In the genomic region with DNA sequence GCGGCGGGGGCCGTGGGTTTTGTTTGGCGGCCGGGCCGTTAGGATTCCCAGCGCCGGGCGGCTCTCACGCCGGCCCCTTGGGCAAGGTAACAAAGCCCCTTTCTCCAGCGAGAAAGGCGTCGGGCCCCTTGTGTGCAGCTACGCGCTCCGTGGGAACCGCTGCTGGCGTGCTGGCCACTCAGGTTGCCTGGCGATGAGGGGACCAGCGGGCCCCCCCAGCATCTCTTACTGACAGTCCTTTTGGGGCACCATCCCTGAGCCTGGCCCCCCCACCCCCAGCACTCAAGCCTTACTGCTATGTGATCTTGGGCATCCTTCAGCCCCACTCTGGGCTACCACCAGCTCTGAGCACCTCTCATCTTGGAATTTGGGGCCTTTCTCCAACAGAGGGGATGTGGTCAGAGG, we compare ENCODE assay signal across 7 cellular contexts. TPM values are rescaled to one million over a fixed set of nuclear protein-coding genes. Genes with fewer than 3 reads are reported as not detected.
A peak's percentile ranks its signal among the peaks of the same experiment; 100 is the strongest.
DNase-seq lines count a peak whose midpoint lies in the region; ATAC-seq and TF ChIP-seq lines count a peak whose summit lies in the region.

No MANE protein-coding gene starts in this region.

- peaks cover 36% of the 10 kb centered on the region for H3K4me1 Mint-ChIP-seq in activated CD8-positive, alpha-beta T cell treated with anti-CD3 and anti-CD28 coated beads for 36 hours (ENCODE audit: low read depth)

- WGBS in adrenal gland, 4 donors: 40 to 70% (median 48%) methylated on average over 8 to 21 of the region's 21 CpGs; no CpG with 5 or more reads in 1 of the 4 donors

- H3K36me3 ChIP-seq in HAP-1 (replicated peaks) (peaks cover 4% of the 10 kb centered on the region), skeletal muscle satellite cell (ENCODE audit: insufficient read depth, low read length) (peaks cover 8% of the 10 kb centered on the region), adrenal gland (replicated peaks in 1 of 2) (peaks cover 0 to 12% of the 10 kb centered on the region in 2 donors)

- H3K27me3 Mint-ChIP-seq in activated CD8-positive, alpha-beta T cell treated with anti-CD3 and anti-CD28 coated beads for 36 hours: no peaks in the 10 kb centered on the region

- H3K36me3 Mint-ChIP-seq in activated CD8-positive, alpha-beta T cell treated with anti-CD3 and anti-CD28 coated beads for 36 hours (ENCODE audit: low read depth): peaks cover 24% of the 10 kb centered on the region

- H3K4me3 ChIP-seq in HAP-1: peak overlapping the region; percentile 42
- H3K4me3 ChIP-seq in skeletal muscle satellite cell (ENCODE audit: low read length): peak overlapping the region; percentile 73
- H3K4me3 ChIP-seq in adrenal gland: peak overlapping the region in 1 of 4 donors; percentile 71

- H3K27ac ChIP-seq in adrenal gland: no peak overlapping the region

- TF ChIP-seq POLR2A in adrenal gland (IDR thresholded peaks at IDR 0.05): no peak

- H3K4me2 ChIP-seq in skeletal muscle satellite cell (ENCODE audit: low read length): peak overlapping the region; percentile 87

- no peaks in the 10 kb centered on the region for H3K9me3 Mint-ChIP-seq in activated CD8-positive, alpha-beta T cell treated with anti-CD3 and anti-CD28 coated beads for 36 hours

- H3K9me3 ChIP-seq in HAP-1: no peaks in the 10 kb centered on the region
- no peaks in the 10 kb centered on the region for H3K9me3 ChIP-seq in skeletal muscle satellite cell (replicated peaks; ENCODE audit: low read length)
- H3K9me3 ChIP-seq in adrenal gland (replicated peaks in 1 of 3): no peaks in the 10 kb centered on the region

- peak overlapping the region; percentile 56 for H3K9ac ChIP-seq in skeletal muscle satellite cell (ENCODE audit: low read depth, low read length)

- peak overlapping the region; percentile 94 for H3K27ac Mint-ChIP-seq in activated CD8-positive, alpha-beta T cell treated with anti-CD3 and anti-CD28 coated beads for 36 hours

- CTCF ChIA-PET in activated CD8-positive, alpha-beta T cell treated with anti-CD3 and anti-CD28 coated beads for 36 hours (lab: Charles Lee): no interaction called here

- peak; percentile 2 for ATAC-seq in activated CD8-positive, alpha-beta T cell treated with anti-CD3 and anti-CD28 coated beads for 36 hours
- no peak for ATAC-seq in GM21528 (IDR thresholded peaks at IDR 0.05; ENCODE audit: low FRiP score, unreplicated experiment)

- intact Hi-C loops in activated CD8-positive, alpha-beta T cell treated with anti-CD3 and anti-CD28 coated beads for 36 hours (cut with micrococcal nuclease): loop anchor here (5.0 to 10.0 kb wide), 3 partner anchors 44 to 117 kb away; a partner anchor contains a TSS
- intact Hi-C loops in adrenal gland (cut with DNase I): no loop called here

- POLR2A ChIA-PET in activated CD8-positive, alpha-beta T cell treated with anti-CD3 and anti-CD28 coated beads for 36 hours (lab: Charles Lee): interaction anchor here (1.1 to 6.0 kb wide), 2 partner anchors 9 to 11 kb away, joined by 3 to 60 read pairs; no protein-coding TSS in a partner anchor

- H3K27me3 ChIP-seq in HAP-1 (ENCODE audit: low read depth) (no peaks in the 10 kb centered on the region), skeletal muscle satellite cell (ENCODE audit: control insufficient read depth, insufficient read depth, low read length) (no peaks in the 10 kb centered on the region), adrenal gland (no peaks in the 10 kb centered on the region)

- DNase-seq in HAP-1 (ENCODE audit: low spot score in 2 of 2) (no peak), glomerular visceral epithelial cell (ENCODE audit: extremely low spot score) (peak; percentile 36), NCI-H1436 (lab: John Stamatoyannopoulos, UW) (no peak), adrenal gland (no peak)
- DNase-seq in activated CD8-positive, alpha-beta T cell treated with anti-CD3 and anti-CD28 coated beads for 36 hours: peak; percentile 54

- H3K4me3 Mint-ChIP-seq in activated CD8-positive, alpha-beta T cell treated with anti-CD3 and anti-CD28 coated beads for 36 hours: peak overlapping the region; percentile 97

- in situ Hi-C loops in HAP-1 (cut with MboI; ENCODE audit: low sequenced_read_pairs): no loop called here

- no peak for TF ChIP-seq CTCF in activated CD8-positive, alpha-beta T cell treated with anti-CD3 and anti-CD28 coated beads for 36 hours (IDR thresholded peaks at IDR 0.05)
- no peak for TF ChIP-seq CTCF in adrenal gland (IDR thresholded peaks at IDR 0.05)

- H3K4me1 ChIP-seq in HAP-1 (peaks cover 40% of the 10 kb centered on the region), skeletal muscle satellite cell (ENCODE audit: control insufficient read depth, insufficient read depth, low read length) (peaks cover 66% of the 10 kb centered on the region), adrenal gland (replicated peaks in 1 of 2) (peaks cover 37 to 58% of the 10 kb centered on the region in 2 donors)

RNA-seq across cellular contexts. Expression of a gene that starts 1.8 kb away (rescaled TPM):
- total RNA-seq in activated CD8-positive, alpha-beta T cell treated with anti-CD3 and anti-CD28 coated beads for 36 hours: 10 to 100 TPM; 50.6 TPM
- 1.3 and 2.0 TPM in 2 replicates for total RNA-seq in skeletal muscle satellite cell (2012; rRNA removed)
- total RNA-seq in adrenal gland: 10 to 100 TPM in 6 of 8 donors, 1 to 10 TPM in 2; 4.7 to 26.1 (median 14.3) TPM
- polyA plus RNA-seq in adrenal gland: 10 to 100 TPM in 2 of 3 donors, 1 to 10 TPM in 1; 1.4 to 20.7 (median 15.5) TPM

RNA-seq across cellular contexts. Expression of a gene that starts 34.0 kb away (rescaled TPM):
- 10 to 100 TPM; 30.9 to 32.6 TPM for total RNA-seq in activated CD8-positive, alpha-beta T cell treated with anti-CD3 and anti-CD28 coated beads for 36 hours
- 25.3 and 31.0 TPM in 2 replicates for total RNA-seq in skeletal muscle satellite cell (2012; rRNA removed)
- 10 to 100 TPM; 45.1 to 88.6 (median 72.4) TPM for total RNA-seq in adrenal gland
- polyA plus RNA-seq in adrenal gland: 100 to 1,000 TPM in 2 of 3 donors, 1 to 10 TPM in 1; 3.7 to 120 (median 101) TPM

RNA-seq across cellular contexts. Expression of a gene that starts 37.4 kb away (rescaled TPM):
- total RNA-seq in activated CD8-positive, alpha-beta T cell treated with anti-CD3 and anti-CD28 coated beads for 36 hours: 1 to 10 TPM; 4.0 to 4.3 TPM
- total RNA-seq in skeletal muscle satellite cell (2012; rRNA removed): 6.8 and 9.6 TPM in 2 replicates
- total RNA-seq in adrenal gland: 10 to 100 TPM; 12.3 to 33.2 (median 14.7) TPM
- 10 to 100 TPM in 1 of 3 donors, 1 to 10 TPM in 2; 6.2 to 16.7 (median 7.9) TPM for polyA plus RNA-seq in adrenal gland

RNA-seq across cellular contexts. Expression of a gene that starts 45.1 kb away (rescaled TPM):
- total RNA-seq in activated CD8-positive, alpha-beta T cell treated with anti-CD3 and anti-CD28 coated beads for 36 hours: not detected
- total RNA-seq in skeletal muscle satellite cell (2012; rRNA removed): not detected in 2 replicates
- total RNA-seq in adrenal gland: not detected
- not detected for polyA plus RNA-seq in adrenal gland

Comparison
In these comparisons a context has a peak if more than half of its experiments do, and no peak if none do; other contexts are left out.
1. DNase-seq: peak in activated CD8-positive, alpha-beta T cell treated with anti-CD3 and anti-CD28 coated beads for 36 hours (single experiment) and glomerular visceral epithelial cell (single experiment); none in HAP-1 (0 of 2), NCI-H1436 (single experiment) and adrenal gland (0 of 7).